In the genomic region with DNA sequence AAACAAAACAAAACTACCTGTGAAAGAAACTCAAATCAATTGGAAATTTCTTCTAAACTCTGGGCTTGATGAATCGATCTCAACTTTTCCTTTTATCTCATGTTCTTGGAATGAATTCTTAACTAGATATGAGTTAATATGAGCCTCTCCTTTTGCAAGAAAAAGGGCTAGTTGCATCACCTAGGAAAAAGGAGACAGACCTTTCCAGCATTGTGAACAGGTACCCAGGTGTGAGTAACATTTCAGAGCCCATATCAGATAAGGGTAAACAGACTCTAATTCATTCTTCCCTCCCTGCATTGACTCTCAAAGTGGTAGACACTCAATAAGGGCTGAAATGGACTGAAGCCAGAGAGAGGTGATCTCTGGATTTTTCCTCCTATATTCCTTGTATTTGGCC, we compare ENCODE assay signal across 14 cellular contexts.
DNase-seq lines count a peak whose midpoint lies in the region; ATAC-seq and TF ChIP-seq lines count a peak whose summit lies in the region.
"Had no signal": no experiment of that assay in that cellular context is flagged by ENCODE, and none has a peak within 500 bp of the region (broad histone marks: within the 10 kb centered on the region; RNA-seq: fewer than 3 reads in every experiment).

No MANE protein-coding gene starts in this region.

- TF ChIP-seq CTCF in HCT116 (IDR thresholded peaks at IDR 0.05 in 2 of 3, conservative IDR thresholded peaks at IDR 0.05 in 1 of 3; ENCODE audit: borderline replicate concordance in 1 of 3, insufficient read depth in 1 of 3, low read depth in 2 of 3, low read length in 2 of 3) = no peak
- TF ChIP-seq CTCF in ovary (IDR thresholded peaks at IDR 0.05) = no peak

- no peaks in the 10 kb centered on the region for H3K79me2 ChIP-seq in HCT116 (ENCODE audit: insufficient read depth, low read length)

- RAD21 ChIA-PET in HCT116 (lab: Charles Lee; ENCODE audit: low non-redundant PET in 1 of 2, low total read pairs in 2 of 2, uncharacterized antibody in 2 of 2, unreplicated experiment in 2 of 2) = no interaction called here

- CTCF ChIA-PET in HCT116 (lab: Charles Lee) = no interaction called here

- no peak for TF ChIP-seq POLR2A in HCT116 (IDR thresholded peaks at IDR 0.05; ENCODE audit: borderline replicate concordance, extremely low read depth, insufficient read depth, insufficient read length)
- TF ChIP-seq POLR2A in ovary (IDR thresholded peaks at IDR 0.05) = no peak

- DNase-seq in NCI-H2107 treated with DMSO at 0.1 percent for 48 hours (lab: John Stamatoyannopoulos, UW; ENCODE audit: unreplicated experiment) = peak; percentile 32
- no peak for DNase-seq in NCI-H2107 (lab: John Stamatoyannopoulos, UW)
- DNase-seq in HCT116 (ENCODE audit: low read depth, low spot score) = no peak
- DNase-seq in NCI-H226 = peak; percentile 50
- no peak for DNase-seq in epithelial cell of prostate (ENCODE audit: low read depth, low spot score)
- no peak for DNase-seq in cardiac septum (ENCODE audit: low spot score)
- DNase-seq in ovary = no peak
- DNase-seq: MV-4-11; NCI-H1436 treated with DMSO at 0.1 percent for 48 hours; NCI-H510A treated with DMSO at 0.1 percent for 48 hours; NK-92 treated with Interleukin-12 subunit alpha and Interleukin-12 subunit beta, amount 100 ng/mL, for 24 hours; OCI-M1; T-cell had no signal

- H2AFZ ChIP-seq in HCT116 (ENCODE audit: low read depth, low read length, poor library complexity, severe bottlenecking) = no peak overlapping the region

- no peak overlapping the region for H3K4me2 ChIP-seq in HCT116 (ENCODE audit: low read length)

- intact Hi-C loops in HCT116 (cut with micrococcal nuclease) = no loop called here
- intact Hi-C loops in cardiac septum (cut with DNase I) = loop anchor here (10.0 kb wide), 1 partner anchor 539 kb away; no protein-coding TSS in a partner anchor
- intact Hi-C loops in ovary (cut with DNase I) = loop anchor here in 2 of 4 donors (10.0 kb wide), 1 partner anchor 659 kb away; no protein-coding TSS in a partner anchor

- H3K9me2 ChIP-seq in HCT116 (ENCODE audit: insufficient read depth) = no peaks in the 10 kb centered on the region

- H3K4me1 ChIP-seq in HCT116 (ENCODE audit: control insufficient read depth in 1 of 2, insufficient read depth in 2 of 2, low read length in 2 of 2) = peaks cover 9 to 14% of the 10 kb centered on the region in 2 experiments; a peak in 3 of 4 replicates
- no peaks in the 10 kb centered on the region for H3K4me1 ChIP-seq in ovary (ENCODE audit: insufficient read depth)

- H3K9me3 ChIP-seq in HCT116 (ENCODE audit: control insufficient read depth in 1 of 2, insufficient read depth in 1 of 2, low read depth in 1 of 2, low read length in 2 of 2) (no peaks in the 10 kb centered on the region), ovary (no peaks in the 10 kb centered on the region)

- no peaks in the 10 kb centered on the region for H3K36me3 ChIP-seq in HCT116 (ENCODE audit: control insufficient read depth in 1 of 2, insufficient read depth in 2 of 2, low read length in 2 of 2)
- H3K36me3 ChIP-seq in ovary = no peaks in the 10 kb centered on the region

- H3K27me3 ChIP-seq in HCT116 (ENCODE audit: insufficient read depth, low read length) = no peaks in the 10 kb centered on the region
- H3K27me3 ChIP-seq in ovary = no peaks in the 10 kb centered on the region

- BruUV-seq in HCT116 (replicated peaks; lab: Mats Ljungman, UMichigan) = no TSS peak

- H3K27ac ChIP-seq in HCT116 (ENCODE audit: low read depth, low read length) (no peak overlapping the region), epithelial cell of prostate (peak overlapping the region; percentile 50), ovary (no peak overlapping the region)

- H3K9ac ChIP-seq in HCT116 (ENCODE audit: low read length) = no peak overlapping the region

- POLR2A ChIA-PET in HCT116 (lab: Charles Lee) = no interaction called here

- TF ChIP-seq RAD21 in HCT116 (IDR thresholded peaks at IDR 0.05; ENCODE audit: low read depth) = no peak

- 68 to 82% (median 74%) methylated on average over 1 of the region's 1 CpG for WGBS in ovary, 3 donors

- no peaks in the 10 kb centered on the region for H4K20me1 ChIP-seq in HCT116 (ENCODE audit: insufficient read depth)

- no peak overlapping the region for H3K4me3 ChIP-seq in HCT116 (replicated peaks in 1 of 2; ENCODE audit: low read depth in 1 of 2, low read length in 2 of 2)
- H3K4me3 ChIP-seq in ovary = no peak overlapping the region

- TF ChIP-seq EP300 in ovary (IDR thresholded peaks at IDR 0.05) = no peak

- ATAC-seq in HCT116 (no peak), HG03457 (IDR thresholded peaks at IDR 0.05; ENCODE audit: unreplicated experiment) (no peak)
- ATAC-seq: T-cell had no signal

TF ChIP-seq in HCT116, 20 proteins besides CTCF, POLR2A, EP300 and RAD21:
- TF ChIP-seq CEBPB (IDR thresholded peaks at IDR 0.05; ENCODE audit: low read depth) (peak; percentile 42; the same call in 1 of the 2 replicates), ATF3 (IDR thresholded peaks at IDR 0.05) (no peak), CBX3 (IDR thresholded peaks at IDR 0.05; ENCODE audit: low read depth) (no peak), ZBTB33 (IDR thresholded peaks at IDR 0.05; ENCODE audit: extremely low read depth, insufficient replicate concordance, low read length) (no peak), ZFX (IDR thresholded peaks at IDR 0.05) (no peak), FOSL1 (IDR thresholded peaks at IDR 0.05; ENCODE audit: low read depth) (no peak)

Comparison
In these comparisons a context has a peak if more than half of its experiments do, and no peak if none do; other contexts are left out.
1. DNase-seq: peak in NCI-H2107 treated with DMSO at 0.1 percent for 48 hours (single experiment) and NCI-H226 (single experiment); none in NCI-H2107 (single experiment), HCT116 (single experiment), epithelial cell of prostate (single experiment), cardiac septum (single experiment) and ovary (0 of 5).